Comparison of ENCODE assay signal across 9 cellular contexts in genomic region chr5:173016069-173016455, GRCh38. TPM values are rescaled to one million over a fixed set of nuclear protein-coding genes. Genes with fewer than 3 reads are reported as not detected.
A peak's percentile ranks its signal among the peaks of the same experiment; 100 is the strongest.
DNase-seq lines count a peak whose midpoint lies in the region; ATAC-seq, FAIRE-seq and TF ChIP-seq lines count a peak whose summit lies in the region.
"Had no signal": no experiment of that assay in that cellular context is flagged by ENCODE, and none has a peak within 500 bp of the region (broad histone marks: within the 10 kb centered on the region; RNA-seq: fewer than 3 reads in every experiment).

No MANE protein-coding gene starts in this region.

- no peak for TF ChIP-seq POLR2A in K562 (conservative IDR thresholded peaks at IDR 0.05)
- no peak for TF ChIP-seq POLR2A in suprapubic skin (IDR thresholded peaks at IDR 0.05)

- no peak for TF ChIP-seq EP300 in K562 (IDR thresholded peaks at IDR 0.05; ENCODE audit: low read length)
- TF ChIP-seq EP300 in suprapubic skin (IDR thresholded peaks at IDR 0.05): no peak

- H3K27ac ChIP-seq in K562 (ENCODE audit: extremely low read depth, low read depth, low read length) (peak overlapping the region; percentile 34; the same call in 1 of the 3 replicates), lung (ENCODE audit: low read depth in 1 of 2, low read length in 1 of 2) (peak overlapping the region; percentile 53 to 85), suprapubic skin (peak overlapping the region; percentile 59)

- H3K4me2 ChIP-seq in K562 (ENCODE audit: insufficient read depth, low read length): no peak overlapping the region

- peaks cover 90% of the 10 kb centered on the region for H3K79me2 ChIP-seq in K562 (ENCODE audit: control insufficient read depth, insufficient read depth, low read length)

- no peak overlapping the region for H3K9ac ChIP-seq in K562 (ENCODE audit: insufficient read depth in 1 of 2, low read depth in 2 of 2, low read length in 2 of 2)

- POLR2A ChIA-PET in activated CD4-positive, alpha-beta memory T cell treated with anti-CD3 and anti-CD28 coated beads for 36 hours (lab: Charles Lee): interaction anchor here (1.0 to 1.2 kb wide), 3 partner anchors 14 to 32 kb away, joined by 3 to 9 read pairs (median 4); partner anchors contain the start of gene ATP6V0E1
- POLR2A ChIA-PET in activated CD4-positive, alpha-beta memory T cell treated with anti-CD3 and anti-CD28 coated beads, Interleukin-2, amount 10 ng/mL, durations not matched to agents 7 days and 5 days (lab: Charles Lee): interaction anchor here (2.3 kb wide), 1 partner anchor 32 kb away, joined by 10 read pairs; the partner anchor contains the start of gene ATP6V0E1
- POLR2A ChIA-PET in K562 (lab: Yijun Ruan, JAX): interaction anchor here (0.8 to 2.2 kb wide), 4 partner anchors 10 to 229 kb away, joined by 3 to 10 read pairs (median 4); no protein-coding TSS in a partner anchor

- TF ChIP-seq CTCF in K562 (IDR thresholded peaks at IDR 0.05 in 2 of 3, conservative IDR thresholded peaks at IDR 0.05 in 1 of 3; ENCODE audit: insufficient read depth in 2 of 3, low read depth in 1 of 3, low read length in 3 of 3): no peak
- TF ChIP-seq CTCF in lung (IDR thresholded peaks at IDR 0.05; ENCODE audit: control extremely low read depth, extremely low read depth): no peak
- TF ChIP-seq CTCF in suprapubic skin (IDR thresholded peaks at IDR 0.05): no peak

- intact Hi-C loops in activated CD4-positive, alpha-beta memory T cell treated with anti-CD3 and anti-CD28 coated beads for 36 hours (cut with micrococcal nuclease): loop anchor here (1.0 to 2.0 kb wide), 3 partner anchors 13 to 33 kb away; partner anchors contain the start of gene ATP6V0E1
- intact Hi-C loops in K562 (cut with micrococcal nuclease): no loop called here

- H3K9me3 Mint-ChIP-seq in activated CD4-positive, alpha-beta memory T cell treated with anti-CD3 and anti-CD28 coated beads for 36 hours: no peaks in the 10 kb centered on the region
- H3K9me3 Mint-ChIP-seq in activated CD4-positive, alpha-beta memory T cell treated with anti-CD3 and anti-CD28 coated beads, Interleukin-2, amount 10 ng/mL, durations not matched to agents 7 days and 5 days: no peaks in the 10 kb centered on the region

- no peaks in the 10 kb centered on the region for H3K27me3 Mint-ChIP-seq in activated CD4-positive, alpha-beta memory T cell treated with anti-CD3 and anti-CD28 coated beads for 36 hours
- H3K27me3 Mint-ChIP-seq in activated CD4-positive, alpha-beta memory T cell treated with anti-CD3 and anti-CD28 coated beads, Interleukin-2, amount 10 ng/mL, durations not matched to agents 7 days and 5 days: no peaks in the 10 kb centered on the region

- no TSS peak for BruUV-seq in K562 (replicated peaks; lab: Mats Ljungman, UMichigan)

- H3K4me3 ChIP-seq in K562: no peak overlapping the region
- no peak overlapping the region for H3K4me3 ChIP-seq in lung
- no peak overlapping the region for H3K4me3 ChIP-seq in suprapubic skin

- no peak for TF ChIP-seq RAD21 in K562 (CRISPR knock-in tag; conservative IDR thresholded peaks at IDR 0.05 in 1 of 2, IDR thresholded peaks at IDR 0.05 in 1 of 2)

- H4K20me1 ChIP-seq in K562 (replicated peaks; ENCODE audit: control insufficient read depth, insufficient read depth, low read length): 0 out of 2 replicates have a peak, but pooled peaks cover 9% of the 10 kb centered on the region

- peak overlapping the region; percentile 74 for H3K27ac Mint-ChIP-seq in activated CD4-positive, alpha-beta memory T cell treated with anti-CD3 and anti-CD28 coated beads for 36 hours
- no peak overlapping the region for H3K27ac Mint-ChIP-seq in activated CD4-positive, alpha-beta memory T cell treated with anti-CD3 and anti-CD28 coated beads, Interleukin-2, amount 10 ng/mL, durations not matched to agents 7 days and 5 days

- H3K4me1 ChIP-seq in K562 (replicated peaks in 1 of 2; ENCODE audit: control insufficient read depth in 2 of 2, insufficient read depth in 2 of 2, low read length in 2 of 2): peaks cover 5 to 20% of the 10 kb centered on the region in 2 experiments; a peak in 4 of 5 replicates
- H3K4me1 ChIP-seq in lung (ENCODE audit: control insufficient read depth in 2 of 2, insufficient read depth in 2 of 2, low read length in 2 of 2): peaks cover 11 to 17% of the 10 kb centered on the region in 2 donors
- peaks cover 46% of the 10 kb centered on the region for H3K4me1 ChIP-seq in suprapubic skin

- FAIRE-seq in K562 (lab: Jason Lieb, UNC): no peak

- DNase-seq in activated CD4-positive, alpha-beta memory T cell treated with anti-CD3 and anti-CD28 coated beads for 36 hours: no peak
- no peak for DNase-seq in activated CD4-positive, alpha-beta memory T cell treated with anti-CD3 and anti-CD28 coated beads, Interleukin-2, amount 10 ng/mL, durations not matched to agents 7 days and 5 days
- DNase-seq in K562 (ENCODE audit: extremely low read depth in 1 of 4, low spot score in 3 of 4) (no peak), lung (ENCODE audit: low spot score) (no peak), suprapubic skin (ENCODE audit: low spot score in 2 of 2) (no peak), DMS53 treated with DMSO at 0.1 percent for 48 hours (lab: John Stamatoyannopoulos, UW; ENCODE audit: unreplicated experiment) (no peak), iPS-NIHi11 (ENCODE audit: low spot score) (no peak), SKM-1 (lab: John Stamatoyannopoulos, UW; ENCODE audit: unreplicated experiment) (no peak)
- DNase-seq: NCI-H2227 treated with DMSO at 0.1 percent for 48 hours had no signal

- H3K27me3 ChIP-seq in K562 (ENCODE audit: control insufficient read depth in 2 of 2, insufficient read depth in 2 of 2, low read length in 2 of 2) (no peaks in the 10 kb centered on the region), lung (ENCODE audit: control insufficient read depth, insufficient read depth) (no peaks in the 10 kb centered on the region), suprapubic skin (no peaks in the 10 kb centered on the region)

- no peak overlapping the region for H2AFZ ChIP-seq in K562 (ENCODE audit: low read depth, low read length)

- H3K36me3 ChIP-seq in K562 (ENCODE audit: control insufficient read depth, insufficient read depth, low read length) (peaks cover 36% of the 10 kb centered on the region), lung (ENCODE audit: control insufficient read depth in 2 of 2, insufficient read depth in 2 of 2, low read length in 2 of 2) (peaks cover 2 to 8% of the 10 kb centered on the region in 2 donors), suprapubic skin (peaks cover 6% of the 10 kb centered on the region)

- WGBS in K562 (ENCODE audit: insufficient coverage, low coverage, missing lambda C conversion rate): 88% methylated on average over 6 of the region's 6 CpGs
- 96 to 100% methylated on average over 6 of the region's 6 CpGs for WGBS in lung, 2 donors
- WGBS in suprapubic skin: 88% methylated on average over 6 of the region's 6 CpGs

- CTCF ChIA-PET in activated CD4-positive, alpha-beta memory T cell treated with anti-CD3 and anti-CD28 coated beads for 36 hours (lab: Charles Lee): interaction anchor here (1.1 to 1.4 kb wide), 3 partner anchors 19 to 244 kb away, joined by 3 to 4 read pairs (median 3); no protein-coding TSS in a partner anchor
- CTCF ChIA-PET in activated CD4-positive, alpha-beta memory T cell treated with anti-CD3 and anti-CD28 coated beads, Interleukin-2, amount 10 ng/mL, durations not matched to agents 7 days and 5 days (lab: Charles Lee): interaction anchor here (1.6 kb wide), 1 partner anchor 10 kb away, joined by 3 read pairs; no protein-coding TSS in a partner anchor
- CTCF ChIA-PET in K562 (lab: Yijun Ruan, JAX; ENCODE audit: low intra/inter-chr PET ratio): no interaction called here

- ATAC-seq in K562: no peak
- no peak for ATAC-seq in lung (ENCODE audit: insufficient read depth, low FRiP score)

- peaks cover 33% of the 10 kb centered on the region for H3K4me1 Mint-ChIP-seq in activated CD4-positive, alpha-beta memory T cell treated with anti-CD3 and anti-CD28 coated beads for 36 hours (ENCODE audit: low read depth)
- peaks cover 19% of the 10 kb centered on the region for H3K4me1 Mint-ChIP-seq in activated CD4-positive, alpha-beta memory T cell treated with anti-CD3 and anti-CD28 coated beads, Interleukin-2, amount 10 ng/mL, durations not matched to agents 7 days and 5 days

- H3K9me1 ChIP-seq in K562 (ENCODE audit: control insufficient read depth, insufficient read depth, low read length): no peaks in the 10 kb centered on the region

- in situ Hi-C loops in K562 (cut with MboI): no loop called here

- H3K9me3 ChIP-seq in K562 (replicated peaks; ENCODE audit: control insufficient read depth, insufficient read depth, low read depth, low read length) (no peaks in the 10 kb centered on the region), lung (ENCODE audit: control insufficient read depth in 2 of 2, insufficient read depth in 1 of 2, low read length in 1 of 2) (no peaks in the 10 kb centered on the region), suprapubic skin (no peaks in the 10 kb centered on the region)

- peaks cover 15% of the 10 kb centered on the region for H3K36me3 Mint-ChIP-seq in activated CD4-positive, alpha-beta memory T cell treated with anti-CD3 and anti-CD28 coated beads for 36 hours
- peaks cover 35% of the 10 kb centered on the region for H3K36me3 Mint-ChIP-seq in activated CD4-positive, alpha-beta memory T cell treated with anti-CD3 and anti-CD28 coated beads, Interleukin-2, amount 10 ng/mL, durations not matched to agents 7 days and 5 days (ENCODE audit: low read depth)

- H3K4me3 Mint-ChIP-seq in activated CD4-positive, alpha-beta memory T cell treated with anti-CD3 and anti-CD28 coated beads for 36 hours: no peak overlapping the region
- no peak overlapping the region for H3K4me3 Mint-ChIP-seq in activated CD4-positive, alpha-beta memory T cell treated with anti-CD3 and anti-CD28 coated beads, Interleukin-2, amount 10 ng/mL, durations not matched to agents 7 days and 5 days

RNA-seq across cellular contexts. Expression of gene ATP6V0E1, which starts 32.5 kb away (rescaled TPM):
- total RNA-seq in activated CD4-positive, alpha-beta memory T cell treated with anti-CD3 and anti-CD28 coated beads for 36 hours: 100 to 1,000 TPM; 116 to 121 TPM
- 100 to 1,000 TPM; 163 to 166 TPM for total RNA-seq in activated CD4-positive, alpha-beta memory T cell treated with anti-CD3 and anti-CD28 coated beads, Interleukin-2, amount 10 ng/mL, durations not matched to agents 7 days and 5 days
- total RNA-seq in K562 (2011; cell fraction: chromatin; rRNA removed; ENCODE audit: low replicate concordance): 118 and 124 TPM in 2 replicates
- total RNA-seq in K562 (2011; cell fraction: nucleolus; rRNA removed): 113 and 119 TPM in 2 replicates
- 146 and 237 TPM in 2 replicates for total RNA-seq in K562 (2011; cell fraction: nucleoplasm; rRNA removed)
- total RNA-seq in K562 (2014; rRNA removed) (50.0 and 63.8 TPM in 2 replicates), K562 (2014; rRNA removed; fragmentation: Illumina TruSeq; extraction: Trizol) (111 and 118 TPM in 2 replicates), K562 (2015; rRNA removed; fragmentation: Illumina TruSeq; extraction: Trizol) (108 and 112 TPM in 2 replicates), K562 (2021) (94.1 and 95.9 TPM in 2 replicates), lung (100 to 1,000 TPM; 113 to 262 TPM), suprapubic skin (10 to 100 TPM; 73.7 to 91.3 (median 82.1) TPM)
- polyA plus RNA-seq in K562 (2011; rRNA removed) (128 and 173 TPM in 2 replicates), K562 (2014; fragmentation: Illumina TruSeq; extraction: Trizol) (128 and 132 TPM in 2 replicates), K562 (2014; fragmentation: Nextera tagmentation; extraction: Ambion mirVana) (100 to 1,000 TPM; 368 to 395 TPM), K562 (2014; rRNA removed) (82.7 and 108 TPM in 2 replicates), lung (100 to 1,000 TPM; 444 to 502 TPM)
- 67.8 and 95.8 TPM in 2 replicates for polyA plus RNA-seq in K562 (2011; cell fraction: cytosol; rRNA removed)
- 83.5 and 94.0 TPM in 2 replicates for polyA plus RNA-seq in K562 (2011; cell fraction: nucleus; rRNA removed)
- polyA plus RNA-seq in K562 (2012): 159 and 359 TPM in 2 replicates
- polyA minus RNA-seq in K562 (2011; rRNA and poly(A)+ RNA removed): 81.0 and 108 TPM in 2 replicates
- polyA minus RNA-seq in K562 (2011; cell fraction: cytosol; rRNA and poly(A)+ RNA removed): 20.7 and 53.3 TPM in 2 replicates
- 28.9 and 30.8 TPM in 2 replicates for polyA minus RNA-seq in K562 (2011; cell fraction: nucleus; rRNA and poly(A)+ RNA removed)

RNA-seq across cellular contexts. Expression of gene CREBRF, which starts 40.1 kb away (rescaled TPM):
- total RNA-seq in activated CD4-positive, alpha-beta memory T cell treated with anti-CD3 and anti-CD28 coated beads for 36 hours: 10 to 100 TPM; 15.3 to 16.3 TPM
- total RNA-seq in activated CD4-positive, alpha-beta memory T cell treated with anti-CD3 and anti-CD28 coated beads, Interleukin-2, amount 10 ng/mL, durations not matched to agents 7 days and 5 days: 10 to 100 TPM; 24.2 to 25.4 TPM
- 11.5 and 33.0 TPM in 2 replicates for total RNA-seq in K562 (2011; cell fraction: chromatin; rRNA removed; ENCODE audit: low replicate concordance)
- total RNA-seq in K562 (2011; cell fraction: nucleolus; rRNA removed): 7.8 and 10.5 TPM in 2 replicates
- 14.4 and 25.6 TPM in 2 replicates for total RNA-seq in K562 (2011; cell fraction: nucleoplasm; rRNA removed)
- 3.2 and 3.6 TPM in 2 replicates for total RNA-seq in K562 (2014; rRNA removed)
- 4.5 and 6.1 TPM in 2 replicates for total RNA-seq in K562 (2014; rRNA removed; fragmentation: Illumina TruSeq; extraction: Trizol)
- total RNA-seq in K562 (2015; rRNA removed; fragmentation: Illumina TruSeq; extraction: Trizol): 2.9 and 3.1 TPM in 2 replicates
- 3.8 TPM in 2 replicates for total RNA-seq in K562 (2021)
- 4.7 and 4.9 TPM in 2 replicates for polyA plus RNA-seq in K562 (2011; rRNA removed)
- 0.85 and 1.8 TPM in 2 replicates for polyA plus RNA-seq in K562 (2011; cell fraction: cytosol; rRNA removed)
- 8.7 and 9.9 TPM in 2 replicates for polyA plus RNA-seq in K562 (2011; cell fraction: nucleus; rRNA removed)
- polyA plus RNA-seq in K562 (2012): 2.0 and 5.1 TPM in 2 replicates
- polyA plus RNA-seq in K562 (2014; fragmentation: Illumina TruSeq; extraction: Trizol): 2.4 and 4.8 TPM in 2 replicates
- polyA plus RNA-seq in K562 (2014; fragmentation: Nextera tagmentation; extraction: Ambion mirVana): 1 to 10 TPM; 1.1 to 1.3 TPM
- polyA plus RNA-seq in K562 (2014; rRNA removed): 2.0 and 2.8 TPM in 2 replicates
- polyA minus RNA-seq in K562 (2011; rRNA and poly(A)+ RNA removed): 10.9 and 15.9 TPM in 2 replicates
- polyA minus RNA-seq in K562 (2011; cell fraction: cytosol; rRNA and poly(A)+ RNA removed): 4.4 and 4.5 TPM in 2 replicates
- polyA minus RNA-seq in K562 (2011; cell fraction: nucleus; rRNA and poly(A)+ RNA removed): 7.5 and 10.6 TPM in 2 replicates
- 10 to 100 TPM; 22.8 to 48.5 TPM for total RNA-seq in lung
- polyA plus RNA-seq in lung: 1 to 10 TPM; 8.1 to 8.7 TPM
- 10 to 100 TPM; 21.8 to 65.5 (median 28.5) TPM for total RNA-seq in suprapubic skin

RNA-seq across cellular contexts. Expression of gene RPL26L1, which starts 56.8 kb away (rescaled TPM):
- 10 to 100 TPM; 66.0 to 67.6 TPM for total RNA-seq in activated CD4-positive, alpha-beta memory T cell treated with anti-CD3 and anti-CD28 coated beads for 36 hours
- 10 to 100 TPM; 36.2 to 38.7 TPM for total RNA-seq in activated CD4-positive, alpha-beta memory T cell treated with anti-CD3 and anti-CD28 coated beads, Interleukin-2, amount 10 ng/mL, durations not matched to agents 7 days and 5 days
- 7.4 and 7.5 TPM in 2 replicates for total RNA-seq in K562 (2011; cell fraction: chromatin; rRNA removed; ENCODE audit: low replicate concordance)
- 12.2 and 13.7 TPM in 2 replicates for total RNA-seq in K562 (2011; cell fraction: nucleolus; rRNA removed)
- 10.2 and 11.1 TPM in 2 replicates for total RNA-seq in K562 (2011; cell fraction: nucleoplasm; rRNA removed)
- 67.4 and 70.7 TPM in 2 replicates for total RNA-seq in K562 (2014; rRNA removed)
- total RNA-seq in K562 (2014; rRNA removed; fragmentation: Illumina TruSeq; extraction: Trizol): 92.1 and 105 TPM in 2 replicates
- 82.4 and 88.9 TPM in 2 replicates for total RNA-seq in K562 (2015; rRNA removed; fragmentation: Illumina TruSeq; extraction: Trizol)
- 63.7 and 70.8 TPM in 2 replicates for total RNA-seq in K562 (2021)
- polyA plus RNA-seq in K562 (2011; rRNA removed): 110 and 134 TPM in 2 replicates
- polyA plus RNA-seq in K562 (2011; cell fraction: cytosol; rRNA removed): 73.9 and 87.3 TPM in 2 replicates
- polyA plus RNA-seq in K562 (2011; cell fraction: nucleus; rRNA removed): 31.9 and 44.8 TPM in 2 replicates
- polyA plus RNA-seq in K562 (2012): 48.7 and 91.6 TPM in 2 replicates
- polyA plus RNA-seq in K562 (2014; fragmentation: Illumina TruSeq; extraction: Trizol): 80.2 and 96.2 TPM in 2 replicates
- 100 to 1,000 TPM; 319 to 328 TPM for polyA plus RNA-seq in K562 (2014; fragmentation: Nextera tagmentation; extraction: Ambion mirVana)
- polyA plus RNA-seq in K562 (2014; rRNA removed): 112 and 124 TPM in 2 replicates
- 62.8 and 70.0 TPM in 2 replicates for polyA minus RNA-seq in K562 (2011; rRNA and poly(A)+ RNA removed)
- polyA minus RNA-seq in K562 (2011; cell fraction: cytosol; rRNA and poly(A)+ RNA removed): 24.8 and 36.9 TPM in 2 replicates
- 6.6 and 14.6 TPM in 2 replicates for polyA minus RNA-seq in K562 (2011; cell fraction: nucleus; rRNA and poly(A)+ RNA removed)
- 10 to 100 TPM; 29.2 to 33.8 TPM for total RNA-seq in lung
- 10 to 100 TPM; 69.3 to 81.1 TPM for polyA plus RNA-seq in lung
- 10 to 100 TPM; 14.2 to 30.7 (median 21.9) TPM for total RNA-seq in suprapubic skin
